Comparison of ENCODE assay signal across 20 cellular contexts in the genomic region with DNA sequence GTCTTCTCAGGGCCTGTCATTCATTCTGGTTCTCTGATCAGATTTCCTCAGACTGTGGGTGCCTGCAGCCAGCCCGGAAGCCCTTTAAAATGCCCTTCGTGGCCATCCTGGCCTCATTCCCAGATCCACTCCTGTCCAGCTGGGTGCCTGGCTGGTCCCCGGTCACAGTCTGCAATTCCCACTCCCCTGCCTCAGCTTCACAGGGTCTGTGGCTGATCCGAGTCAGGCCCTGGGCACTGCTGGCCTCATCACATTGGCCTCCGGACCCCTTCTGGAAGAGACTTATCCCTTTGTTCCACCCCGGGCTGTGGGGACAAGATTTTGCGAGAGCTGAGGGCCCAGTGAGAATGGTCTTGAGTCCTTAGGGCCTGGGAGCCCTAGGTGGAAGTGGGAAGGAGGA. TPM values are rescaled to one million over a fixed set of nuclear protein-coding genes. Genes with fewer than 3 reads are reported as not detected.
DNase-seq lines count a peak whose midpoint lies in the region; ATAC-seq, FAIRE-seq and TF ChIP-seq lines count a peak whose summit lies in the region.
"Had no signal": no experiment of that assay in that cellular context is flagged by ENCODE, and none has a peak within 500 bp of the region (broad histone marks: within the 10 kb centered on the region; RNA-seq: fewer than 3 reads in every experiment).

No MANE protein-coding gene starts in this region.

- no peak overlapping the region for H3K9ac ChIP-seq in HepG2 (ENCODE audit: insufficient read depth, low read depth, low read length)

- CTCF ChIA-PET in HepG2 (lab: Yijun Ruan, JAX; ENCODE audit: low intra/inter-chr PET ratio, low total read pairs): no interaction called here

- H3K36me3 ChIP-seq in right lobe of liver (no peaks in the 10 kb centered on the region), HepG2 (replicated peaks in 1 of 2; ENCODE audit: control insufficient read depth in 1 of 2, insufficient read depth in 2 of 2, low read length in 2 of 2) (no peaks in the 10 kb centered on the region; a peak in 2 of 5 replicates), upper lobe of right lung (no peaks in the 10 kb centered on the region)
- H3K36me3 ChIP-seq: gastroesophageal sphincter, thoracic aorta had no signal

- H3K4me1 Mint-ChIP-seq in neural crest cell: peaks cover 58% of the 10 kb centered on the region
- H3K4me1 Mint-ChIP-seq in stimulated activated naive CD8-positive, alpha-beta T cell treated with anti-CD3 and anti-CD28 coated beads, Interleukin-15, amount 100 ng/mL, for 72 hours: no peaks in the 10 kb centered on the region
- H3K4me1 Mint-ChIP-seq: activated CD4-positive, alpha-beta memory T cell treated with anti-CD3 and anti-CD28 coated beads, Interleukin-2, amount 10 ng/mL, durations not matched to agents 7 days and 5 days had no signal

- no peak overlapping the region for H2AFZ ChIP-seq in HepG2 (ENCODE audit: low read length)

- intact Hi-C loops in right lobe of liver (cut with DNase I): no loop called here
- intact Hi-C loops in HepG2 (cut with micrococcal nuclease; ENCODE audit: unreplicated experiment): no loop called here
- intact Hi-C loops in head of caudate nucleus (cut with DNase I): no loop called here
- intact Hi-C loops in upper lobe of right lung (cut with DNase I): no loop called here

- POLR2A ChIA-PET in HepG2 (lab: Yijun Ruan, JAX): no interaction called here

- peak; percentile 68 to 76 (median 72) for DNase-seq in right lobe of liver
- DNase-seq in HepG2 (ENCODE audit: low spot score): no peak
- DNase-seq in head of caudate nucleus: peak in 24 of 42 donors; percentile 31 to 78 (median 50)
- DNase-seq in neural crest cell (ENCODE audit: low read depth, low spot score): no peak
- DNase-seq in upper lobe of right lung: no peak
- DNase-seq in HuH-7.5 (ENCODE audit: low spot score): no peak
- DNase-seq in stimulated activated naive CD8-positive, alpha-beta T cell treated with anti-CD3 and anti-CD28 coated beads, Interleukin-15, amount 100 ng/mL, for 72 hours: no peak
- DNase-seq in inferior parietal cortex (ENCODE audit: extremely low spot score): no peak
- DNase-seq: activated CD4-positive, alpha-beta memory T cell treated with anti-CD3 and anti-CD28 coated beads, Interleukin-2, amount 10 ng/mL, durations not matched to agents 7 days and 5 days; activated naive CD4-positive, alpha-beta T cell treated with Interleukin-2 at 50 U/mL for 16 hours; effector memory CD4-positive, alpha-beta T cell; left colon; NCI-H1417 treated with DMSO at 0.1 percent for 48 hours; OCI-M1 had no signal

- H3K4me3 ChIP-seq in right lobe of liver: no peak overlapping the region
- no peak overlapping the region for H3K4me3 ChIP-seq in HepG2 (replicated peaks in 1 of 3; ENCODE audit: insufficient read depth in 1 of 3, low read depth in 2 of 3, low read length in 3 of 3)
- no peak overlapping the region for H3K4me3 ChIP-seq in upper lobe of right lung
- H3K4me3 ChIP-seq: esophagus muscularis mucosa, gastroesophageal sphincter, SJSA1, thoracic aorta had no signal

- 39% methylated on average over 6 of the region's 7 CpGs for WGBS in right lobe of liver (ENCODE audit: insufficient coverage, low coverage, low lambda C conversion rate, missing lambda C conversion rate)
- WGBS in HepG2 (ENCODE audit: low lambda C conversion rate): 100% methylated on average over 4 of the region's 7 CpGs

- peak overlapping the region; percentile 95 for H3K27ac Mint-ChIP-seq in neural crest cell (ENCODE audit: unreplicated experiment)
- peak overlapping the region in 1 of 2 donors; percentile 67 for H3K27ac Mint-ChIP-seq in stimulated activated naive CD8-positive, alpha-beta T cell treated with anti-CD3 and anti-CD28 coated beads, Interleukin-15, amount 100 ng/mL, for 72 hours
- H3K27ac Mint-ChIP-seq: activated CD4-positive, alpha-beta memory T cell treated with anti-CD3 and anti-CD28 coated beads, Interleukin-2, amount 10 ng/mL, durations not matched to agents 7 days and 5 days had no signal

- H3K27ac ChIP-seq in right lobe of liver (no peak overlapping the region), HepG2 (ENCODE audit: extremely low read length, insufficient read depth, low read length) (no peak overlapping the region), upper lobe of right lung (no peak overlapping the region)
- H3K27ac ChIP-seq: C4-2B, esophagus muscularis mucosa, gastroesophageal sphincter, SJSA1, thoracic aorta had no signal

- H3K27me3 ChIP-seq in right lobe of liver (no peaks in the 10 kb centered on the region), HepG2 (ENCODE audit: control insufficient read depth in 1 of 2, insufficient read depth in 2 of 2, low read length in 2 of 2) (no peaks in the 10 kb centered on the region), upper lobe of right lung (no peaks in the 10 kb centered on the region)
- H3K27me3 ChIP-seq: esophagus muscularis mucosa, gastroesophageal sphincter, SJSA1 had no signal

- H3K9me3 Mint-ChIP-seq in neural crest cell: peaks cover 2% of the 10 kb centered on the region
- peaks cover 0 to 22% of the 10 kb centered on the region in 2 donors for H3K9me3 Mint-ChIP-seq in stimulated activated naive CD8-positive, alpha-beta T cell treated with anti-CD3 and anti-CD28 coated beads, Interleukin-15, amount 100 ng/mL, for 72 hours

- TF ChIP-seq CTCF in right lobe of liver (IDR thresholded peaks at IDR 0.05): no peak
- no peak for TF ChIP-seq CTCF in HepG2 (CRISPR knock-in tag; IDR thresholded peaks at IDR 0.05)
- no peak for TF ChIP-seq CTCF in neural crest cell (conservative IDR thresholded peaks at IDR 0.05)
- TF ChIP-seq CTCF in upper lobe of right lung (IDR thresholded peaks at IDR 0.05): no peak

- H3K27me3 Mint-ChIP-seq in neural crest cell (ENCODE audit: low read depth): no peaks in the 10 kb centered on the region
- no peaks in the 10 kb centered on the region for H3K27me3 Mint-ChIP-seq in stimulated activated naive CD8-positive, alpha-beta T cell treated with anti-CD3 and anti-CD28 coated beads, Interleukin-15, amount 100 ng/mL, for 72 hours
- H3K27me3 Mint-ChIP-seq: activated CD4-positive, alpha-beta memory T cell treated with anti-CD3 and anti-CD28 coated beads, Interleukin-2, amount 10 ng/mL, durations not matched to agents 7 days and 5 days had no signal

- in situ Hi-C loops in HepG2 (cut with HindIII; ENCODE audit: extremely low pct_ligation_motif_present, low pct_unique_long_range_greater_than_20kb): no loop called here

- no peak overlapping the region for H3K4me2 ChIP-seq in HepG2 (ENCODE audit: low read depth, low read length)

- peaks cover 58% of the 10 kb centered on the region for H3K79me2 ChIP-seq in HepG2 (ENCODE audit: insufficient read depth, low read length)

- H3K36me3 Mint-ChIP-seq in neural crest cell (ENCODE audit: low read depth): peaks cover 8% of the 10 kb centered on the region

- FAIRE-seq in HepG2 (lab: Jason Lieb, UNC): no peak
- FAIRE-seq: GM18507 had no signal

- no peaks in the 10 kb centered on the region for H3K9me3 ChIP-seq in right lobe of liver
- no peaks in the 10 kb centered on the region for H3K9me3 ChIP-seq in HepG2 (ENCODE audit: low read length)
- no peaks in the 10 kb centered on the region for H3K9me3 ChIP-seq in upper lobe of right lung
- H3K9me3 ChIP-seq: esophagus muscularis mucosa, gastroesophageal sphincter, SJSA1, thoracic aorta had no signal

- TF ChIP-seq EP300 in HepG2 (IDR thresholded peaks at IDR 0.05; ENCODE audit: low read depth in 2 of 2, low read length in 2 of 2) (no peak), HepG2 (CRISPR knock-in tag; IDR thresholded peaks at IDR 0.05; ENCODE audit: borderline replicate concordance) (no peak)

- ATAC-seq in right lobe of liver (peak; percentile 73 to 84 (median 79)), HepG2 (no peak), upper lobe of right lung (peak; percentile 23)
- no peak for ATAC-seq in stimulated activated naive CD8-positive, alpha-beta T cell treated with anti-CD3 and anti-CD28 coated beads, Interleukin-15, amount 100 ng/mL, for 72 hours
- ATAC-seq: gastroesophageal sphincter had no signal

- peaks cover 0 to 24% (median 6%) of the 10 kb centered on the region in 4 donors for H3K4me1 ChIP-seq in right lobe of liver
- H3K4me1 ChIP-seq in HepG2 (ENCODE audit: insufficient read depth, low read length): no peaks in the 10 kb centered on the region
- peaks cover 13% of the 10 kb centered on the region for H3K4me1 ChIP-seq in upper lobe of right lung
- H3K4me1 ChIP-seq: SJSA1 had no signal

- no peak for TF ChIP-seq POLR2A in right lobe of liver (IDR thresholded peaks at IDR 0.05)
- TF ChIP-seq POLR2A in HepG2 (IDR thresholded peaks at IDR 0.05; ENCODE audit: insufficient read depth in 1 of 2, low read depth in 2 of 2, low read length in 2 of 2): no peak

- 0 out of 2 replicates have a peak, but pooled peaks cover 4% of the 10 kb centered on the region for H4K20me1 ChIP-seq in HepG2 (ENCODE audit: insufficient read depth, low read length)

- BruUV-seq in HepG2 (replicated peaks; lab: Mats Ljungman, UMichigan): no TSS peak

- no peak for TF ChIP-seq RAD21 in HepG2 (CRISPR knock-in tag; IDR thresholded peaks at IDR 0.05)

- peak overlapping the region; percentile 38 for H3K4me3 Mint-ChIP-seq in neural crest cell
- no peak overlapping the region for H3K4me3 Mint-ChIP-seq in stimulated activated naive CD8-positive, alpha-beta T cell treated with anti-CD3 and anti-CD28 coated beads, Interleukin-15, amount 100 ng/mL, for 72 hours
- H3K4me3 Mint-ChIP-seq: activated CD4-positive, alpha-beta memory T cell treated with anti-CD3 and anti-CD28 coated beads, Interleukin-2, amount 10 ng/mL, durations not matched to agents 7 days and 5 days had no signal

RNA-seq across cellular contexts. Expression of gene DOCK1, which starts 12.1 kb away (rescaled TPM):
- 10 to 100 TPM; 13.8 to 17.8 (median 14.6) TPM for total RNA-seq in right lobe of liver
- 25.5 and 29.1 TPM in 2 replicates for total RNA-seq in HepG2 (2016; rRNA removed; fragmentation: Illumina TruSeq; extraction: Trizol)
- total RNA-seq in HepG2 (2016; cell fraction: cytosol; rRNA removed; fragmentation: Illumina TruSeq; extraction: Trizol; ENCODE audit: low read depth): 22.3 and 25.5 TPM in 2 replicates
- 23.0 and 25.1 TPM in 2 replicates for total RNA-seq in HepG2 (2016; cell fraction: insoluble cytoplasmic fraction; rRNA removed; fragmentation: Illumina TruSeq; extraction: Trizol)
- total RNA-seq in HepG2 (2016; cell fraction: membrane; rRNA removed; fragmentation: Illumina TruSeq; extraction: Trizol): 17.4 TPM in 2 replicates
- total RNA-seq in HepG2 (2016; cell fraction: nucleus; rRNA removed; fragmentation: Illumina TruSeq; extraction: Trizol): 46.0 and 55.5 TPM in 2 replicates
- 8.1 and 8.3 TPM in 2 replicates for polyA plus RNA-seq in HepG2 (2011; rRNA removed)
- polyA plus RNA-seq in HepG2 (2011; cell fraction: cytosol; rRNA removed): 6.6 and 8.0 TPM in 2 replicates
- 10.1 and 12.3 TPM in 2 replicates for polyA plus RNA-seq in HepG2 (2011; cell fraction: nucleus; rRNA removed)
- 11.9 and 14.3 TPM in 2 replicates for polyA plus RNA-seq in HepG2 (2012)
- 0.50 and 0.71 TPM in 2 replicates for polyA plus RNA-seq in HepG2 (2016; cell fraction: cytosol; fragmentation: Illumina TruSeq; extraction: Trizol; ENCODE audit: low read depth)
- polyA plus RNA-seq in HepG2 (2016; cell fraction: insoluble cytoplasmic fraction; fragmentation: Illumina TruSeq; extraction: Trizol; ENCODE audit: low read depth): 13.8 and 18.7 TPM in 2 replicates
- polyA plus RNA-seq in HepG2 (2016; cell fraction: membrane; fragmentation: Illumina TruSeq; extraction: Trizol; ENCODE audit: low read depth): 2.1 and 3.7 TPM in 2 replicates
- 15.6 and 18.3 TPM in 2 replicates for polyA plus RNA-seq in HepG2 (2016; cell fraction: nucleus; fragmentation: Illumina TruSeq; extraction: Trizol; ENCODE audit: insufficient read depth, low read depth)
- 18.0 and 25.9 TPM in 2 replicates for polyA minus RNA-seq in HepG2 (2011; rRNA and poly(A)+ RNA removed; ENCODE audit: low replicate concordance)
- 10.6 and 15.4 TPM in 2 replicates for polyA minus RNA-seq in HepG2 (2011; cell fraction: cytosol; rRNA and poly(A)+ RNA removed)
- 47.3 and 50.0 TPM in 2 replicates for polyA minus RNA-seq in HepG2 (2011; cell fraction: nucleus; rRNA and poly(A)+ RNA removed)
- total RNA-seq in neural crest cell: 55.8 and 62.9 TPM in 2 replicates
- 46.4 TPM for total RNA-seq in upper lobe of right lung

Comparison
In these comparisons a context has a peak if more than half of its experiments do, and no peak if none do; other contexts are left out.
1. ATAC-seq: peak in right lobe of liver (4 of 4) and upper lobe of right lung (single experiment); none in HepG2 (single experiment) and stimulated activated naive CD8-positive, alpha-beta T cell treated with anti-CD3 and anti-CD28 coated beads, Interleukin-15, amount 100 ng/mL, for 72 hours (single experiment).
2. DNase-seq: peak in right lobe of liver (3 of 3) and head of caudate nucleus (24 of 42); none in HepG2 (single experiment), neural crest cell (single experiment), upper lobe of right lung (single experiment), HuH-7.5 (single experiment), stimulated activated naive CD8-positive, alpha-beta T cell treated with anti-CD3 and anti-CD28 coated beads, Interleukin-15, amount 100 ng/mL, for 72 hours (0 of 2) and inferior parietal cortex (single experiment).